In the genomic region with DNA sequence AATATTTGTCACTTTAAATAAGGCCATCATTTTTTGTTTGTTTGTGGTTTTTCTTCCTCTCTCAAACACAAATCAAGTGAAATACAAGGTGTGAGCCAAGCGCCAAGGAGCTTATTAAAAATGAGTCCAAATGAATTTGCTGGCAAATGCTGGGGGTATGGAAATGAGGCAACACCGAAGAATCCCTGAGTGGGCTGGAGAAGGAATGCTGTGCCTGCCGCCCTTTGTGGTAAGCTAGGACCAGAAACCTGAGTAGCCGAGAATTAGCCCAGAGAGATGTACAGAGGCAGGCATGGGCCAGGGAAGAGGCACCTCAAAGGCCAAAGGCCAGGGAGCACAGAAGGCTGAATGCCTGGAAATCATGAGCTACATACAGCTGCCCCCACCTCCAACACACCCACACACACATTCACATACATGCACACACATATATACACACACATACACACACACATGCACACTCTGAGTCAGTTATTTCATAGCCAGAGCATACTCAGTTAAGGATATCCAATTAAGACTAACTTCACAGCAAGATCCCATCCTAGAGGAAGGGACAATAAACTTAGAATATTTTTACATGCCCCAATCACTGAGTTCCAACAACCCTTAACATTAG, we compare ENCODE assay signal across 13 cellular contexts.
DNase-seq lines count a peak whose midpoint lies in the region; ATAC-seq, FAIRE-seq and TF ChIP-seq lines count a peak whose summit lies in the region.
"Had no signal": no experiment of that assay in that cellular context is flagged by ENCODE, and none has a peak within 500 bp of the region (broad histone marks: within the 10 kb centered on the region; RNA-seq: fewer than 3 reads in every experiment).

No MANE protein-coding gene starts in this region.

- H3K4me1 ChIP-seq in IMR-90 (ENCODE audit: control insufficient read depth, insufficient read depth, low read length) (peaks cover 5% of the 10 kb centered on the region), mammary epithelial cell (ENCODE audit: insufficient read depth, low read length) (peaks cover 24% of the 10 kb centered on the region), keratinocyte (ENCODE audit: control insufficient read depth, extremely low read depth, insufficient read depth, low read length) (peaks cover 21% of the 10 kb centered on the region), thyroid gland (no peaks in the 10 kb centered on the region), gastrocnemius medialis (no peaks in the 10 kb centered on the region)
- H3K4me1 ChIP-seq: parathyroid adenoma had no signal

- H3K27me3 ChIP-seq in IMR-90 (ENCODE audit: control insufficient read depth, insufficient read depth, low read length) (no peaks in the 10 kb centered on the region), mammary epithelial cell (ENCODE audit: insufficient read depth, low read length) (no peaks in the 10 kb centered on the region), keratinocyte (ENCODE audit: control insufficient read depth, extremely low read depth, insufficient read depth, low read length) (no peaks in the 10 kb centered on the region), thyroid gland (no peaks in the 10 kb centered on the region), gastrocnemius medialis (no peaks in the 10 kb centered on the region)

- no TSS peak for BruUV-seq in IMR-90 (replicated peaks; lab: Mats Ljungman, UMichigan)
- BruUV-seq in mammary epithelial cell (replicated peaks; lab: Mats Ljungman, UMichigan) = TSS peak; percentile 79

- WGBS in IMR-90 (ENCODE audit: extremely low coverage in 2 of 2, insufficient read length in 1 of 2), 2 experiments = no CpG with 5 or more reads among the region's 4 CpGs
- WGBS in mammary epithelial cell (ENCODE audit: low coverage, missing lambda C conversion rate) = 0% methylated on average over 1 of the region's 4 CpGs
- WGBS in thyroid gland, 2 donors = 87 to 89% methylated on average over 4 of the region's 4 CpGs

- H3K79me2 ChIP-seq in mammary epithelial cell (ENCODE audit: insufficient read depth, low read length) (no peaks in the 10 kb centered on the region), keratinocyte (ENCODE audit: control insufficient read depth, insufficient read depth, low read length) (no peaks in the 10 kb centered on the region)
- H3K79me2 ChIP-seq: parathyroid adenoma had no signal

- peak; percentile 84 for ATAC-seq in IMR-90 (ENCODE audit: low read depth)
- no peak for ATAC-seq in gastrocnemius medialis
- ATAC-seq in GM18873 (IDR thresholded peaks at IDR 0.05; ENCODE audit: low FRiP score, unreplicated experiment) = no peak
- ATAC-seq: esophagus mucosa had no signal

- CTCF ChIA-PET in IMR-90 (lab: Yijun Ruan, JAX) (interaction anchor here (0.6 kb wide), 1 partner anchor 74 kb away, joined by 3 read pairs; no protein-coding TSS in a partner anchor), mammary epithelial cell (lab: Charles Lee; ENCODE audit: low non-redundant PET) (no interaction called here)

- dilution Hi-C loops in IMR-90 (cut with HindIII; ENCODE audit: low sequenced_read_pairs, unreplicated experiment) = no loop called here
- dilution Hi-C loops in mammary epithelial cell (cut with HindIII; ENCODE audit: low sequenced_read_pairs) = no loop called here
- dilution Hi-C loops in keratinocyte (cut with MboI; ENCODE audit: extremely low pct_ligation_motif_present, low sequenced_read_pairs) = no loop called here

- H4K8ac ChIP-seq in IMR-90 (ENCODE audit: low read depth in 2 of 2, low read length in 2 of 2) = peak overlapping the region; percentile 58 to 83

- peak overlapping the region; percentile 92 for H3K4ac ChIP-seq in IMR-90 (ENCODE audit: low read depth, low read length)

- peak overlapping the region; percentile 50; the same call in 1 of the 2 replicates for H3K18ac ChIP-seq in IMR-90 (ENCODE audit: low read depth, low read length)

- intact Hi-C loops in IMR-90 (cut with micrococcal nuclease) = loop anchor here (2.0 kb wide), 1 partner anchor 78 kb away; no protein-coding TSS in a partner anchor
- intact Hi-C loops in mammary epithelial cell (cut with micrococcal nuclease) = loop anchor here (10.0 kb wide), 2 partner anchors 100 to 170 kb away; no protein-coding TSS in a partner anchor
- intact Hi-C loops in thyroid gland (cut with DNase I) = no loop called here
- intact Hi-C loops in gastrocnemius medialis (cut with DNase I; ENCODE audit: low total_unique reads) = no loop called here

- peak overlapping the region; percentile 61; the same call in 1 of the 3 replicates for H2BK15ac ChIP-seq in IMR-90 (ENCODE audit: low read depth, low read length)

- TF ChIP-seq CTCF in IMR-90 (conservative IDR thresholded peaks at IDR 0.05; ENCODE audit: low read depth, low read length) = no peak
- no peak for TF ChIP-seq CTCF in mammary epithelial cell (conservative IDR thresholded peaks at IDR 0.05 in 1 of 2, IDR thresholded peaks at IDR 0.05 in 1 of 2; ENCODE audit: extremely low read depth in 1 of 2, insufficient read depth in 1 of 2, low read depth in 1 of 2, low read length in 2 of 2)
- TF ChIP-seq CTCF in keratinocyte (optimal IDR thresholded peaks at IDR 0.05 in 1 of 3, IDR thresholded peaks at IDR 0.05 in 1 of 3, conservative IDR thresholded peaks at IDR 0.05 in 1 of 3; ENCODE audit: extremely low read depth in 1 of 3, insufficient read depth in 2 of 3, low read length in 3 of 3) = no peak
- TF ChIP-seq CTCF in thyroid gland (IDR thresholded peaks at IDR 0.05) = no peak
- TF ChIP-seq CTCF in gastrocnemius medialis (IDR thresholded peaks at IDR 0.05 in 4 of 5, conservative IDR thresholded peaks at IDR 0.05 in 1 of 5) = no peak

- peak overlapping the region; percentile 52 for H2AK5ac ChIP-seq in IMR-90 (ENCODE audit: low read depth, low read length)

- POLR2A ChIA-PET in IMR-90 (lab: Charles Lee; ENCODE audit: unreplicated experiment) = no interaction called here

- H3K4me2 ChIP-seq in IMR-90 (ENCODE audit: low read depth, low read length) (peak overlapping the region; percentile 25; the same call in 1 of the 2 replicates), mammary epithelial cell (ENCODE audit: insufficient read depth, low read depth, low read length) (peak overlapping the region; percentile 32), keratinocyte (ENCODE audit: control insufficient read depth, extremely low read depth, insufficient read depth, low read depth, low read length) (peak overlapping the region; percentile 74)

- peak overlapping the region; percentile 95 for H2BK5ac ChIP-seq in IMR-90 (ENCODE audit: low read depth, low read length, poor library complexity, severe bottlenecking)

- H3K9me1 ChIP-seq in IMR-90 (ENCODE audit: insufficient read depth, low read length) = peaks cover 4% of the 10 kb centered on the region; the same call in 1 of the 2 replicates
- H3K9me1 ChIP-seq in keratinocyte (ENCODE audit: control insufficient read depth, extremely low read depth, insufficient read depth, low read length) = no peaks in the 10 kb centered on the region

- peak overlapping the region; percentile 10; the same call in 1 of the 2 replicates for H3K27ac ChIP-seq in IMR-90 (ENCODE audit: insufficient read depth, low read length)
- peak overlapping the region; percentile 87 for H3K27ac ChIP-seq in mammary epithelial cell (ENCODE audit: insufficient read depth, low read depth, low read length)
- H3K27ac ChIP-seq in keratinocyte (ENCODE audit: control insufficient read depth, insufficient read depth, low read length) = peak overlapping the region; percentile 74
- no peak overlapping the region for H3K27ac ChIP-seq in thyroid gland
- no peak overlapping the region for H3K27ac ChIP-seq in gastrocnemius medialis
- H3K27ac ChIP-seq: parathyroid adenoma had no signal

- peak overlapping the region; percentile 95 for H3K23ac ChIP-seq in IMR-90 (ENCODE audit: low read depth, low read length)

- peak overlapping the region; percentile 70 for H3K14ac ChIP-seq in IMR-90 (replicated peaks; ENCODE audit: low read depth, low read length)

- H4K20me1 ChIP-seq in IMR-90 (ENCODE audit: insufficient read depth, low read length) (no peaks in the 10 kb centered on the region), mammary epithelial cell (ENCODE audit: insufficient read depth, low read length) (no peaks in the 10 kb centered on the region), keratinocyte (ENCODE audit: control insufficient read depth, extremely low read depth, insufficient read depth, low read length) (no peaks in the 10 kb centered on the region)

- peak overlapping the region; percentile 41; the same call in 1 of the 2 replicates for H4K5ac ChIP-seq in IMR-90 (ENCODE audit: low read depth, low read length)

- in situ Hi-C loops in IMR-90 (cut with MboI; ENCODE audit: low sequenced_read_pairs) (no loop called here), mammary epithelial cell (cut with MboI; ENCODE audit: low sequenced_read_pairs in 2 of 2) (no loop called here), gastrocnemius medialis (cut with MboI; ENCODE audit: low sequenced_read_pairs in 4 of 4) (no loop called here)

- peak overlapping the region; percentile 39; the same call in 1 of the 2 replicates for H3K56ac ChIP-seq in IMR-90 (ENCODE audit: extremely low read depth, insufficient read depth, low read length)

- no peaks in the 10 kb centered on the region for H3K79me1 ChIP-seq in IMR-90 (ENCODE audit: low read depth in 1 of 2, low read length in 2 of 2)

- no peak for TF ChIP-seq RAD21 in IMR-90 (IDR thresholded peaks at IDR 0.05; ENCODE audit: low read length)

- TF ChIP-seq POLR2A in IMR-90 (IDR thresholded peaks at IDR 0.05; ENCODE audit: low read depth, low read length) (no peak), thyroid gland (IDR thresholded peaks at IDR 0.05) (no peak), gastrocnemius medialis (IDR thresholded peaks at IDR 0.05) (no peak)

- H3K36me3 ChIP-seq in IMR-90 (ENCODE audit: control insufficient read depth, insufficient read depth, low read length) (no peaks in the 10 kb centered on the region), mammary epithelial cell (ENCODE audit: insufficient read depth, low read length) (no peaks in the 10 kb centered on the region), keratinocyte (ENCODE audit: control insufficient read depth in 2 of 2, extremely low read depth in 1 of 2, insufficient read depth in 2 of 2, low read length in 2 of 2) (no peaks in the 10 kb centered on the region), thyroid gland (no peaks in the 10 kb centered on the region), gastrocnemius medialis (no peaks in the 10 kb centered on the region)

- H3K9me3 ChIP-seq in IMR-90 (ENCODE audit: control insufficient read depth, insufficient read depth, low read length) = no peaks in the 10 kb centered on the region
- H3K9me3 ChIP-seq in mammary epithelial cell (replicated peaks; ENCODE audit: insufficient read depth, low read length) = no peaks in the 10 kb centered on the region
- H3K9me3 ChIP-seq in keratinocyte (ENCODE audit: control insufficient read depth, low read depth, low read length) = no peaks in the 10 kb centered on the region
- H3K9me3 ChIP-seq in thyroid gland = no peaks in the 10 kb centered on the region
- no peaks in the 10 kb centered on the region for H3K9me3 ChIP-seq in gastrocnemius medialis

- H2BK20ac ChIP-seq in IMR-90 (ENCODE audit: low read depth, low read length) = peak overlapping the region; percentile 51

- peak overlapping the region; percentile 94 for H2BK120ac ChIP-seq in IMR-90 (ENCODE audit: low read depth, low read length)

- H4K91ac ChIP-seq in IMR-90 (ENCODE audit: insufficient read depth, low read depth, low read length) = peak overlapping the region; percentile 64

- H2AFZ ChIP-seq in IMR-90 (replicated peaks; ENCODE audit: low read length, poor library complexity) = peak overlapping the region; percentile 68
- peak overlapping the region; percentile 77 for H2AFZ ChIP-seq in mammary epithelial cell (ENCODE audit: low read depth, low read length)
- peak overlapping the region; percentile 75 for H2AFZ ChIP-seq in keratinocyte (ENCODE audit: control insufficient read depth, low read length)
- H2AFZ ChIP-seq: parathyroid adenoma had no signal

- H3K9ac ChIP-seq in IMR-90 (ENCODE audit: low read depth, low read length) (no peak overlapping the region), mammary epithelial cell (ENCODE audit: insufficient read depth, low read length) (peak overlapping the region; percentile 22), keratinocyte (ENCODE audit: control insufficient read depth, extremely low read depth, insufficient read depth, low read length) (peak overlapping the region; percentile 51)
- H3K9ac ChIP-seq: parathyroid adenoma had no signal

- FAIRE-seq in keratinocyte (lab: Jason Lieb, UNC) = peak; percentile 79
- FAIRE-seq: colon had no signal

- H2AK9ac ChIP-seq in IMR-90 (replicated peaks; ENCODE audit: low read depth, low read length, poor library complexity) = peak overlapping the region; percentile 66

- DNase-seq in AG08395 (ENCODE audit: low spot score) (peak; percentile 61), IMR-90 (peak; percentile 81), mammary epithelial cell (peak; percentile 67), keratinocyte (ENCODE audit: low read depth, low spot score) (no peak), NCI-H345 treated with DMSO at 0.1 percent for 48 hours (lab: John Stamatoyannopoulos, UW; ENCODE audit: unreplicated experiment) (no peak), thyroid gland (no peak), gastrocnemius medialis (no peak)
- DNase-seq: ACHN, NCI-H2227 treated with DMSO at 0.1 percent for 48 hours had no signal

- H3K4me3 ChIP-seq in IMR-90 (ENCODE audit: insufficient read depth, low read depth, low read length) = no peak overlapping the region
- H3K4me3 ChIP-seq in mammary epithelial cell (replicated peaks in 1 of 3; ENCODE audit: insufficient read depth in 1 of 3, low read depth in 2 of 3, low read length in 3 of 3) = no peak overlapping the region
- H3K4me3 ChIP-seq in keratinocyte (ENCODE audit: control insufficient read depth in 2 of 3, extremely low read depth in 1 of 3, insufficient read depth in 2 of 3, low read depth in 1 of 3, low read length in 3 of 3) = peak overlapping the region in 1 of 3 experiments; percentile 38
- H3K4me3 ChIP-seq in thyroid gland (replicated peaks in 1 of 3) = no peak overlapping the region
- no peak overlapping the region for H3K4me3 ChIP-seq in gastrocnemius medialis

Comparison
In these comparisons a context has a peak if more than half of its experiments do, and no peak if none do; other contexts are left out.
1. DNase-seq: peak in AG08395 (single experiment), IMR-90 (single experiment) and mammary epithelial cell (single experiment); none in keratinocyte (single experiment), NCI-H345 treated with DMSO at 0.1 percent for 48 hours (single experiment), thyroid gland (0 of 2) and gastrocnemius medialis (0 of 2).
2. H3K27ac ChIP-seq: peak in IMR-90 (single experiment), mammary epithelial cell (single experiment) and keratinocyte (single experiment); none in thyroid gland (0 of 3) and gastrocnemius medialis (0 of 4).
3. intact Hi-C loops: an anchor here in IMR-90 (2.0 kb wide) and mammary epithelial cell (10.0 kb wide); none called in thyroid gland and gastrocnemius medialis.
4. Peak in every context shown above with its lines, with median percentiles within 50 percentile points of each other: H2AFZ ChIP-seq and H3K4me2 ChIP-seq.